8 cellular contexts compared by ENCODE assay signal in the genomic region with DNA sequence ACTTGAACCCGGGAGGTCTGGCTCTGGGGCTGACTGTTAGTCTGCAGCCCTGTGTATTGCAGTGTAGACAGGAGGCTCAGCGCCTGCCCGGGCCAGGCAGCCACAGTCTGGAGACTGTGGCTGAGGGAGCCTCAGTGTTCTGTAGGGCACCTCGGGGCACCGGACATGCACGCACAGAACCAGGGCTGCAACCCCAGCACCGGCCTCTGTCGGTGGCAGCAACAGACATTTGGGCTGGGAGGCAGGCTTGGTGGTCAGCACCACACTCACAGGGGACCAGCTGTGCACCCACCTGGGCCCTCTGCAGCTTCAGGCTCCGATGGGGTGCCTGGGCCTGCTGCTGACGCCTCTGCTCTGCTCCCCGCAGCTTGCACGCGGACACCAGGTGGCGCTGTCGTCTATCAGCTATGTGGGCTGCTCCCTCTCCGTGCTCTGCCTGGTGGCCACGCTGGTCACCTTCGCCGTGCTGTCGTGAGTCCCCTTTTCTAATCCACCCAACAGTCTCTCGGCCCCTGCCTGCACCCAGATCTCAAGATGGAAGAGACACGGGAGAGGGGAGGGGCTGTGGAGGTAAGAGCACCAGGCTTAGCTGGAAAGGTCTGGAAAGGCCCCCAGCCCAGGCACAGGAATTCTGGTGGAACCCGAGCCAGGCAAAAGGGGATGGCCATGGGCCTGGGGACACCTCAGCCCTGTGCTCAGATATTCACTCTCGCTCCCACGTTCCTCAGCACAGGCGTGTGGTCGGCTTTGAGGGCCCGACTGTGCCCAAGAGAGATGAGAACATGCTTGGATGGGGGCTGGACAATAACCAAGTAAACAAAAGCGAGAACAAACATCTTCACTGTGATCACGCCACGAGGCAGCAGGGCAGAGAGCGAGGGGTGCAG.
DNase-seq lines count a peak whose midpoint lies in the region; ATAC-seq and TF ChIP-seq lines count a peak whose summit lies in the region.
"Had no signal": no experiment of that assay in that cellular context is flagged by ENCODE, and none has a peak within 500 bp of the region (broad histone marks: within the 10 kb centered on the region; RNA-seq: fewer than 3 reads in every experiment).

No MANE protein-coding gene starts in this region.

- H3K36me3 ChIP-seq in brain microvascular endothelial cell (replicated peaks): no peaks in the 10 kb centered on the region

- H3K27me3 ChIP-seq in brain microvascular endothelial cell (replicated peaks): no peaks in the 10 kb centered on the region

- in situ Hi-C loops in brain microvascular endothelial cell (cut with HindIII; ENCODE audit: low pct_ligation_motif_present, low sequenced_read_pairs): no loop called here

- H3K4me3 ChIP-seq in GM12875 (ENCODE audit: low read depth, low read length): no peak overlapping the region
- H3K4me3 ChIP-seq in brain microvascular endothelial cell (ENCODE audit: low read depth, low read length): no peak overlapping the region
- H3K4me3 ChIP-seq: skin epidermis had no signal

- DNase-seq in NCI-H1694 treated with DMSO at 0.1 percent for 48 hours (lab: John Stamatoyannopoulos, UW): peak; percentile 12
- DNase-seq in brain microvascular endothelial cell: peak; percentile 63
- DNase-seq in inferior parietal cortex (ENCODE audit: extremely low spot score): peak; percentile 87
- DNase-seq in stimulated activated CD4-positive, alpha-beta T cell treated with anti-CD3 and anti-CD28 coated beads, Interleukin-1b, Interleukin-23, amount 100 ng/mL, for 24 hours (ENCODE audit: low read depth in 4 of 4, low spot score in 1 of 4): peak; percentile 75 to 85 (median 78)

- ATAC-seq in HG02642 (IDR thresholded peaks at IDR 0.05; ENCODE audit: poor library complexity, unreplicated experiment): peak; percentile 74

- TF ChIP-seq CTCF in GM12875 (IDR thresholded peaks at IDR 0.05; ENCODE audit: borderline replicate concordance, insufficient read depth, low read depth, low read length) (peak; percentile 98), VCaP (conservative IDR thresholded peaks at IDR 0.05) (peak; percentile 98), brain microvascular endothelial cell (IDR thresholded peaks at IDR 0.05; ENCODE audit: low read depth, low read length, missing control alignments) (peak; percentile 90)

- H3K27ac ChIP-seq in VCaP (peak overlapping the region; percentile 36; the same call in 1 of the 2 replicates), brain microvascular endothelial cell (no peak overlapping the region)

Comparison
In these comparisons a context has a peak if more than half of its experiments do, and no peak if none do; other contexts are left out.
1. DNase-seq: peak in every context shown above with its lines; median percentile 87 in inferior parietal cortex; 78 in stimulated activated CD4-positive, alpha-beta T cell treated with anti-CD3 and anti-CD28 coated beads, Interleukin-1b, Interleukin-23, amount 100 ng/mL, for 24 hours; 63 in brain microvascular endothelial cell; 12 in NCI-H1694 treated with DMSO at 0.1 percent for 48 hours.